15 cellular contexts compared by ENCODE assay signal in genomic region chr5:149138182-149138923, GRCh38. TPM values are rescaled to one million over a fixed set of nuclear protein-coding genes. Genes with fewer than 3 reads are reported as not detected.
DNase-seq lines count a peak whose midpoint lies in the region; ATAC-seq, FAIRE-seq and TF ChIP-seq lines count a peak whose summit lies in the region.
"Had no signal": no experiment of that assay in that cellular context is flagged by ENCODE, and none has a peak within 500 bp of the region (broad histone marks: within the 10 kb centered on the region; RNA-seq: fewer than 3 reads in every experiment).

No MANE protein-coding gene starts in this region.

- H3K36me3 ChIP-seq in right atrium auricular region (no peaks in the 10 kb centered on the region), K562 (ENCODE audit: control insufficient read depth, insufficient read depth, low read length) (no peaks in the 10 kb centered on the region), gastrocnemius medialis (no peaks in the 10 kb centered on the region), ascending aorta (no peaks in the 10 kb centered on the region)
- H3K36me3 ChIP-seq: BE2C had no signal

- in situ Hi-C loops in K562 (cut with MboI) (loop anchor here (25.0 kb wide), 1 partner anchor 424 kb away; the partner anchor contains the start of gene CSNK1A1), gastrocnemius medialis (cut with MboI; ENCODE audit: low sequenced_read_pairs in 4 of 4) (loop anchor here in 2 of 4 donors (25.0 kb wide), 2 partner anchors 99 to 424 kb away; partner anchors contain the start of gene CSNK1A1 (in 1 of the 2))

- ATAC-seq in right cardiac atrium (no peak), K562 (no peak), gastrocnemius medialis (no peak)
- ATAC-seq: A549, HCT116, HepG2 had no signal

- TF ChIP-seq RAD21 in K562 (CRISPR knock-in tag; conservative IDR thresholded peaks at IDR 0.05 in 1 of 2, IDR thresholded peaks at IDR 0.05 in 1 of 2) = no peak

- H3K79me2 ChIP-seq in K562 (ENCODE audit: control insufficient read depth, insufficient read depth, low read length) = no peaks in the 10 kb centered on the region

- WGBS in right cardiac atrium = 64% methylated on average over 7 of the region's 7 CpGs
- WGBS in K562 (ENCODE audit: insufficient coverage, low coverage, missing lambda C conversion rate) = 10% methylated on average over 7 of the region's 7 CpGs

- H3K4me1 ChIP-seq in right atrium auricular region = peaks cover 0 to 52% of the 10 kb centered on the region in 2 donors
- peaks cover 19% of the 10 kb centered on the region for H3K4me1 ChIP-seq in right cardiac atrium (ENCODE audit: control insufficient read depth, insufficient read depth, low read length)
- H3K4me1 ChIP-seq in K562 (replicated peaks in 1 of 2; ENCODE audit: control insufficient read depth in 2 of 2, insufficient read depth in 2 of 2, low read length in 2 of 2) = peaks cover 13 to 16% of the 10 kb centered on the region in 2 experiments
- peaks cover 28 to 39% of the 10 kb centered on the region in 2 donors for H3K4me1 ChIP-seq in gastrocnemius medialis
- H3K4me1 ChIP-seq in ascending aorta = peaks cover 7 to 9% of the 10 kb centered on the region in 2 donors
- H3K4me1 ChIP-seq: BE2C had no signal

- no peak for TF ChIP-seq EP300 in K562 (IDR thresholded peaks at IDR 0.05; ENCODE audit: low read length)

- no peak for TF ChIP-seq POLR2A in K562 (conservative IDR thresholded peaks at IDR 0.05)
- peak in 1 of 2 donors; percentile 33 for TF ChIP-seq POLR2A in gastrocnemius medialis (IDR thresholded peaks at IDR 0.05)

- no peak for TF ChIP-seq CTCF in right atrium auricular region (IDR thresholded peaks at IDR 0.05)
- no peak for TF ChIP-seq CTCF in K562 (IDR thresholded peaks at IDR 0.05 in 2 of 3, conservative IDR thresholded peaks at IDR 0.05 in 1 of 3; ENCODE audit: insufficient read depth in 2 of 3, low read depth in 1 of 3, low read length in 3 of 3)
- no peak for TF ChIP-seq CTCF in gastrocnemius medialis (IDR thresholded peaks at IDR 0.05 in 4 of 5, conservative IDR thresholded peaks at IDR 0.05 in 1 of 5)
- TF ChIP-seq CTCF in ascending aorta (IDR thresholded peaks at IDR 0.05) = no peak

- CTCF ChIA-PET in K562 (lab: Yijun Ruan, JAX; ENCODE audit: low intra/inter-chr PET ratio) = interaction anchor here (0.5 kb wide), 1 partner anchor 464 kb away, joined by 3 read pairs; no protein-coding TSS in a partner anchor

- H3K9ac ChIP-seq in K562 (ENCODE audit: insufficient read depth in 1 of 2, low read depth in 2 of 2, low read length in 2 of 2) = no peak overlapping the region
- H3K9ac ChIP-seq: GM23248 had no signal

- no peak for FAIRE-seq in K562 (lab: Jason Lieb, UNC)
- FAIRE-seq: A549, GM12891, H54, HepG2, HTR-8/SVneo had no signal

- POLR2A ChIA-PET in K562 (lab: Yijun Ruan, JAX) = interaction anchor here (0.6 kb wide), 1 partner anchor 656 kb away, joined by 4 read pairs; no protein-coding TSS in a partner anchor

- DNase-seq in right atrium auricular region (ENCODE audit: low spot score) = no peak
- DNase-seq in right cardiac atrium = no peak
- DNase-seq in K562 (ENCODE audit: extremely low read depth in 1 of 4, low spot score in 3 of 4) = no peak
- no peak for DNase-seq in gastrocnemius medialis
- DNase-seq in DMS79 treated with DMSO at 0.1 percent for 48 hours (lab: John Stamatoyannopoulos, UW) = no peak
- no peak for DNase-seq in ascending aorta (ENCODE audit: low spot score in 2 of 2)
- DNase-seq: BE2C, DMS 273 treated with DMSO at 0.1 percent for 48 hours, GM23248 had no signal

- no TSS peak for BruUV-seq in K562 (replicated peaks; lab: Mats Ljungman, UMichigan)

- H3K4me3 ChIP-seq in right atrium auricular region (no peak overlapping the region), right cardiac atrium (ENCODE audit: low read length) (no peak overlapping the region), K562 (no peak overlapping the region), gastrocnemius medialis (no peak overlapping the region), ascending aorta (no peak overlapping the region)
- H3K4me3 ChIP-seq: A549, GM23248 had no signal

- H3K4me2 ChIP-seq in K562 (ENCODE audit: insufficient read depth, low read length) = no peak overlapping the region
- H3K4me2 ChIP-seq: A549 had no signal

- H3K27me3 ChIP-seq in right atrium auricular region = no peaks in the 10 kb centered on the region
- H3K27me3 ChIP-seq in right cardiac atrium (ENCODE audit: control insufficient read depth, insufficient read depth) = no peaks in the 10 kb centered on the region
- peaks cover 2 to 21% of the 10 kb centered on the region in 2 experiments; a peak in 2 of 5 replicates for H3K27me3 ChIP-seq in K562 (ENCODE audit: control insufficient read depth in 2 of 2, insufficient read depth in 2 of 2, low read length in 2 of 2)
- no peaks in the 10 kb centered on the region for H3K27me3 ChIP-seq in gastrocnemius medialis
- no peaks in the 10 kb centered on the region for H3K27me3 ChIP-seq in ascending aorta
- H3K27me3 ChIP-seq: BE2C had no signal

- no peaks in the 10 kb centered on the region for H4K20me1 ChIP-seq in K562 (replicated peaks; ENCODE audit: control insufficient read depth, insufficient read depth, low read length)

- H3K27ac ChIP-seq in right atrium auricular region (peak overlapping the region; percentile 12 to 19), right cardiac atrium (ENCODE audit: low read length) (no peak overlapping the region), K562 (ENCODE audit: extremely low read depth, low read depth, low read length) (no peak overlapping the region), gastrocnemius medialis (peak overlapping the region; percentile 20 to 91 (median 88)), ascending aorta (no peak overlapping the region)
- H3K27ac ChIP-seq: A549, GM23248 had no signal

- intact Hi-C loops in right cardiac atrium (cut with DNase I) (no loop called here), K562 (cut with micrococcal nuclease) (no loop called here), gastrocnemius medialis (cut with DNase I; ENCODE audit: low total_unique reads) (loop anchor here (10.0 kb wide), 1 partner anchor 216 kb away; the partner anchor contains the start of gene PCYOX1L), ascending aorta (cut with DNase I) (no loop called here)

- no peak overlapping the region for H2AFZ ChIP-seq in K562 (ENCODE audit: low read depth, low read length)
- H2AFZ ChIP-seq: GM23248 had no signal

- no peaks in the 10 kb centered on the region for H3K9me3 ChIP-seq in right atrium auricular region
- H3K9me3 ChIP-seq in right cardiac atrium (ENCODE audit: control insufficient read depth, low read length) = no peaks in the 10 kb centered on the region
- no peaks in the 10 kb centered on the region for H3K9me3 ChIP-seq in K562 (replicated peaks; ENCODE audit: control insufficient read depth, insufficient read depth, low read depth, low read length)
- H3K9me3 ChIP-seq in gastrocnemius medialis = no peaks in the 10 kb centered on the region
- H3K9me3 ChIP-seq in ascending aorta = no peaks in the 10 kb centered on the region
- H3K9me3 ChIP-seq: A549, BE2C had no signal

- H3K9me1 ChIP-seq in K562 (ENCODE audit: control insufficient read depth, insufficient read depth, low read length) = no peaks in the 10 kb centered on the region

TF ChIP-seq in K562, 482 proteins besides CTCF, POLR2A, EP300 and RAD21:
- TF ChIP-seq DDX20 (tag; IDR thresholded peaks at IDR 0.05; ENCODE audit: low read depth) = no peak
- no peak for TF ChIP-seq RBM22 (IDR thresholded peaks at IDR 0.05; ENCODE audit: low read depth, low read length, poor library complexity, severe bottlenecking)
- no peak for TF ChIP-seq THAP7 (CRISPR knock-in tag; IDR thresholded peaks at IDR 0.05)
- no peak for TF ChIP-seq USF1 (CRISPR knock-in tag; IDR thresholded peaks at IDR 0.05)
- peak; percentile 90 for TF ChIP-seq DACH1 (IDR thresholded peaks at IDR 0.05; ENCODE audit: partially characterized antibody)

RNA-seq across cellular contexts. Expression of gene ABLIM3, which starts 2.9 kb away (rescaled TPM):
- 100 to 1,000 TPM; 109 to 145 TPM for total RNA-seq in right atrium auricular region
- 100 to 1,000 TPM; 140 to 185 (median 161) TPM for total RNA-seq in right cardiac atrium
- polyA plus RNA-seq in right cardiac atrium = 81.3 TPM
- total RNA-seq in K562 (2011; cell fraction: chromatin; rRNA removed; ENCODE audit: low replicate concordance) = 0.44 and 0.48 TPM in 2 replicates
- 0.26 and 0.50 TPM in 2 replicates for total RNA-seq in K562 (2011; cell fraction: nucleolus; rRNA removed)
- total RNA-seq in K562 (2011; cell fraction: nucleoplasm; rRNA removed) = 0.23 and 0.29 TPM in 2 replicates
- 0.08 and 0.14 TPM in 2 replicates for total RNA-seq in K562 (2014; rRNA removed)
- 0.11 and 0.13 TPM in 2 replicates for total RNA-seq in K562 (2014; rRNA removed; fragmentation: Illumina TruSeq; extraction: Trizol)
- total RNA-seq in K562 (2015; rRNA removed; fragmentation: Illumina TruSeq; extraction: Trizol) = 0.04 and 0.08 TPM in 2 replicates
- total RNA-seq in K562 (2021) = 0.34 and 0.38 TPM in 2 replicates
- 0.03 TPM in 2 replicates for polyA plus RNA-seq in K562 (2011; rRNA removed)
- 0.07 TPM in 1 of 2 replicates, not detected in the other for polyA plus RNA-seq in K562 (2011; cell fraction: cytosol; rRNA removed)
- polyA plus RNA-seq in K562 (2011; cell fraction: nucleus; rRNA removed) = 0.10 TPM in 1 of 2 replicates, not detected in the other
- 0.46 and 7.8 TPM in 2 replicates for polyA plus RNA-seq in K562 (2012)
- 0.19 and 0.26 TPM in 2 replicates for polyA plus RNA-seq in K562 (2014; fragmentation: Illumina TruSeq; extraction: Trizol)
- polyA plus RNA-seq in K562 (2014; fragmentation: Nextera tagmentation; extraction: Ambion mirVana) = under 1 TPM; 0.08 to 0.10 TPM
- 0.15 and 0.22 TPM in 2 replicates for polyA plus RNA-seq in K562 (2014; rRNA removed)
- polyA minus RNA-seq in K562 (2011; rRNA and poly(A)+ RNA removed) = 0.11 TPM in 1 of 2 replicates, not detected in the other
- not detected in 2 replicates for polyA minus RNA-seq in K562 (2011; cell fraction: cytosol; rRNA and poly(A)+ RNA removed)
- not detected in 2 replicates for polyA minus RNA-seq in K562 (2011; cell fraction: nucleus; rRNA and poly(A)+ RNA removed)
- 100 to 1,000 TPM in 1 of 4 donors, 10 to 100 TPM in 3; 37.5 to 155 (median 67.7) TPM for total RNA-seq in gastrocnemius medialis
- 25.8 TPM for total RNA-seq in ascending aorta

Comparison
In these comparisons a context has a peak if more than half of its experiments do, and no peak if none do; other contexts are left out.
1. H3K27ac ChIP-seq: peak in right atrium auricular region (2 of 2) and gastrocnemius medialis (4 of 4); none in right cardiac atrium (single experiment), K562 (single experiment) and ascending aorta (0 of 2).
2. RNA of gene ABLIM3, which starts 2.9 kb away (total RNA-seq): 140 to 185 TPM in right cardiac atrium, 109 to 145 TPM in right atrium auricular region, 37.5 to 155 TPM in gastrocnemius medialis and 25.8 TPM in ascending aorta (single experiment); 0.04 to 0.50 TPM in K562; every median in the first group is over 10 times any median in the second.